In genomic region chr18:38174173-38174572, GRCh38 we compare ENCODE assay signal across 19 cellular contexts.
"Had no signal": no experiment of that assay in that cellular context is flagged by ENCODE, and none has a peak within 500 bp of the region (broad histone marks: within the 10 kb centered on the region; RNA-seq: fewer than 3 reads in every experiment).

No MANE protein-coding gene starts in this region.

- DNase-seq: effector CD4-positive, alpha-beta T cell; endodermal cell; erythroblast; foreskin keratinocyte; kidney glomerular epithelial cell; mesendoderm; naive B cell; psoas muscle; stimulated activated CD4-positive, alpha-beta T cell treated with anti-CD3 and anti-CD28 coated beads, Interleukin-2, amount 100 ng/mL, for 24 hours; stimulated activated CD4-positive, alpha-beta T cell treated with anti-CD3 and anti-CD28 coated beads, Interleukin-4, amount 100 ng/mL, for 4 hours; stimulated activated naive B cell treated with anti-CD40 and anti-IgM and Interleukin-4, amounts not matched to agents 10 μg/mL and 1 μg/mL and 100 μg/mL, for 72 hours; stimulated activated naive CD8-positive, alpha-beta T cell treated with anti-CD3 and anti-CD28 coated beads, Interleukin-15, amount 100 ng/mL, for 72 hours; testis; upper lobe of right lung had no signal

- H3K4me3 Mint-ChIP-seq: endodermal cell; naive B cell; nephron; stimulated activated naive B cell treated with anti-CD40 and anti-IgM and Interleukin-4, amounts not matched to agents 10 μg/mL and 1 μg/mL and 100 μg/mL, for 72 hours; stimulated activated naive CD8-positive, alpha-beta T cell treated with anti-CD3 and anti-CD28 coated beads, Interleukin-15, amount 100 ng/mL, for 72 hours had no signal

- H3K4me3 ChIP-seq: psoas muscle, skin epidermis, testis, tibial nerve, upper lobe of right lung, vagina had no signal

- ATAC-seq: foreskin keratinocyte; psoas muscle; sciatic nerve; stimulated activated naive B cell treated with anti-CD40 and anti-IgM and Interleukin-4, amounts not matched to agents 10 μg/mL and 1 μg/mL and 100 μg/mL, for 72 hours; stimulated activated naive CD8-positive, alpha-beta T cell treated with anti-CD3 and anti-CD28 coated beads, Interleukin-15, amount 100 ng/mL, for 72 hours; upper lobe of right lung had no signal

- H3K9me3 Mint-ChIP-seq: endodermal cell, nephron had no signal

- H3K36me3 ChIP-seq: tibial nerve, upper lobe of right lung, vagina had no signal

- H3K36me3 Mint-ChIP-seq: naive B cell; stimulated activated naive B cell treated with anti-CD40 and anti-IgM and Interleukin-4, amounts not matched to agents 10 μg/mL and 1 μg/mL and 100 μg/mL, for 72 hours had no signal

- H3K27me3 ChIP-seq: foreskin keratinocyte, testis, tibial nerve, upper lobe of right lung, vagina had no signal

- H3K27ac Mint-ChIP-seq: endodermal cell; naive B cell; nephron; stimulated activated naive B cell treated with anti-CD40 and anti-IgM and Interleukin-4, amounts not matched to agents 10 μg/mL and 1 μg/mL and 100 μg/mL, for 72 hours; stimulated activated naive CD8-positive, alpha-beta T cell treated with anti-CD3 and anti-CD28 coated beads, Interleukin-15, amount 100 ng/mL, for 72 hours had no signal

- H3K9me3 ChIP-seq: psoas muscle, testis, tibial nerve, upper lobe of right lung, vagina had no signal

- H3K4me1 Mint-ChIP-seq: endodermal cell; naive B cell; nephron; stimulated activated naive B cell treated with anti-CD40 and anti-IgM and Interleukin-4, amounts not matched to agents 10 μg/mL and 1 μg/mL and 100 μg/mL, for 72 hours; stimulated activated naive CD8-positive, alpha-beta T cell treated with anti-CD3 and anti-CD28 coated beads, Interleukin-15, amount 100 ng/mL, for 72 hours had no signal

- H3K27ac ChIP-seq: foreskin keratinocyte, psoas muscle, skin epidermis, testis, tibial nerve, upper lobe of right lung, vagina had no signal

- H3K27me3 Mint-ChIP-seq: naive B cell; stimulated activated naive B cell treated with anti-CD40 and anti-IgM and Interleukin-4, amounts not matched to agents 10 μg/mL and 1 μg/mL and 100 μg/mL, for 72 hours; stimulated activated naive CD8-positive, alpha-beta T cell treated with anti-CD3 and anti-CD28 coated beads, Interleukin-15, amount 100 ng/mL, for 72 hours had no signal
